In genomic region chr1:213123087-213123486, GRCh38 we compare ENCODE assay signal across 17 cellular contexts.
"Had no signal": no experiment of that assay in that cellular context is flagged by ENCODE, and none has a peak within 500 bp of the region (broad histone marks: within the 10 kb centered on the region; RNA-seq: fewer than 3 reads in every experiment).

No MANE protein-coding gene starts in this region.

- H3K36me3 ChIP-seq: brain microvascular endothelial cell, upper lobe of left lung had no signal

- H3K9ac ChIP-seq: parathyroid adenoma had no signal

- H3K27me3 Mint-ChIP-seq: activated naive CD8-positive, alpha-beta T cell treated with anti-CD3 and anti-CD28 coated beads, Interleukin-2, amount 10 ng/mL, durations not matched to agents 7 days and 5 days; dendritic cell treated with granulocyte-macrophage colony-stimulating factor and Interleukin-4, amounts not matched to agents 40 ng/mL and 50 ng/mL, for 4 days; naive thymus-derived CD4-positive, alpha-beta T cell; stimulated activated naive CD8-positive, alpha-beta T cell treated with anti-CD3 and anti-CD28 coated beads, Interleukin-15, amount 100 ng/mL, for 72 hours had no signal

- DNase-seq: activated CD4-positive, CD25-positive, alpha-beta regulatory T cell treated with anti-CD3 and anti-CD28 coated beads, Interleukin-2, amount 50 U/mL, for 72 hours; activated naive CD8-positive, alpha-beta T cell treated with anti-CD3 and anti-CD28 coated beads, Interleukin-2, amount 10 ng/mL, durations not matched to agents 7 days and 5 days; cerebellar nuclear complex; effector memory CD4-positive, alpha-beta T cell; glutamatergic neuron; left cardiac atrium; stimulated activated naive CD8-positive, alpha-beta T cell treated with anti-CD3 and anti-CD28 coated beads, Interleukin-15, amount 100 ng/mL, for 72 hours; testis; upper lobe of left lung had no signal

- H3K4me3 ChIP-seq: mucosa of descending colon, skin epidermis, testis, upper lobe of left lung had no signal

- H3K9me3 ChIP-seq: mucosa of descending colon, testis, upper lobe of left lung had no signal

- H3K4me1 ChIP-seq: parathyroid adenoma, upper lobe of left lung had no signal

- H3K27ac Mint-ChIP-seq: activated naive CD8-positive, alpha-beta T cell treated with anti-CD3 and anti-CD28 coated beads, Interleukin-2, amount 10 ng/mL, durations not matched to agents 7 days and 5 days; activated T-helper 1 cell treated with anti-CD3 and anti-CD28 coated beads, Interleukin-12 subunit alpha, Interleukin-12 subunit beta, Interleukin-2, Interleukin-4 antibody, amounts not matched to agents 30 ng/mL and 10 ng/mL and 1 ng/mL, durations not matched to agents 14 hours and 24 hours and 36 hours; dendritic cell treated with granulocyte-macrophage colony-stimulating factor and Interleukin-4, amounts not matched to agents 40 ng/mL and 50 ng/mL, for 4 days; naive thymus-derived CD4-positive, alpha-beta T cell; stimulated activated naive CD8-positive, alpha-beta T cell treated with anti-CD3 and anti-CD28 coated beads, Interleukin-15, amount 100 ng/mL, for 72 hours had no signal

- H3K4me3 Mint-ChIP-seq: activated naive CD8-positive, alpha-beta T cell treated with anti-CD3 and anti-CD28 coated beads, Interleukin-2, amount 10 ng/mL, durations not matched to agents 7 days and 5 days; activated T-helper 1 cell treated with anti-CD3 and anti-CD28 coated beads, Interleukin-12 subunit alpha, Interleukin-12 subunit beta, Interleukin-2, Interleukin-4 antibody, amounts not matched to agents 30 ng/mL and 10 ng/mL and 1 ng/mL, durations not matched to agents 14 hours and 24 hours and 36 hours; dendritic cell treated with granulocyte-macrophage colony-stimulating factor and Interleukin-4, amounts not matched to agents 40 ng/mL and 50 ng/mL, for 4 days; naive thymus-derived CD4-positive, alpha-beta T cell; stimulated activated naive CD8-positive, alpha-beta T cell treated with anti-CD3 and anti-CD28 coated beads, Interleukin-15, amount 100 ng/mL, for 72 hours had no signal

- H3K79me2 ChIP-seq: parathyroid adenoma had no signal

- H3K36me3 Mint-ChIP-seq: activated naive CD8-positive, alpha-beta T cell treated with anti-CD3 and anti-CD28 coated beads, Interleukin-2, amount 10 ng/mL, durations not matched to agents 7 days and 5 days had no signal

- H2AFZ ChIP-seq: parathyroid adenoma had no signal

- ATAC-seq: naive thymus-derived CD4-positive, alpha-beta T cell; stimulated activated naive CD8-positive, alpha-beta T cell treated with anti-CD3 and anti-CD28 coated beads, Interleukin-15, amount 100 ng/mL, for 72 hours had no signal

- H3K9me3 Mint-ChIP-seq: activated naive CD8-positive, alpha-beta T cell treated with anti-CD3 and anti-CD28 coated beads, Interleukin-2, amount 10 ng/mL, durations not matched to agents 7 days and 5 days; activated T-helper 1 cell treated with anti-CD3 and anti-CD28 coated beads, Interleukin-12 subunit alpha, Interleukin-12 subunit beta, Interleukin-2, Interleukin-4 antibody, amounts not matched to agents 30 ng/mL and 10 ng/mL and 1 ng/mL, durations not matched to agents 14 hours and 24 hours and 36 hours; dendritic cell treated with granulocyte-macrophage colony-stimulating factor and Interleukin-4, amounts not matched to agents 40 ng/mL and 50 ng/mL, for 4 days; naive thymus-derived CD4-positive, alpha-beta T cell; stimulated activated naive CD8-positive, alpha-beta T cell treated with anti-CD3 and anti-CD28 coated beads, Interleukin-15, amount 100 ng/mL, for 72 hours had no signal

- H3K27ac ChIP-seq: brain microvascular endothelial cell, foreskin keratinocyte, parathyroid adenoma, skin epidermis, testis, upper lobe of left lung had no signal

- H3K27me3 ChIP-seq: brain microvascular endothelial cell, foreskin keratinocyte, testis, upper lobe of left lung had no signal

- H3K4me1 Mint-ChIP-seq: stimulated activated naive CD8-positive, alpha-beta T cell treated with anti-CD3 and anti-CD28 coated beads, Interleukin-15, amount 100 ng/mL, for 72 hours had no signal
